1 cellular context compared by ENCODE assay signal in genomic region chr4:124426279-124426678, GRCh38.
TF ChIP-seq lines count a peak whose summit lies in the region.

No MANE protein-coding gene starts in this region.

TF ChIP-seq in GM23338, 12 proteins besides CTCF, POLR2A, EP300 and RAD21 (continued from another document):
- TF ChIP-seq ZNF462 (CRISPR knock-in tag; IDR thresholded peaks at IDR 0.05) = no peak
- TF ChIP-seq CREB1 (CRISPR knock-in tag; IDR thresholded peaks at IDR 0.05; ENCODE audit: low read depth) = no peak
- TF ChIP-seq NANOG (IDR thresholded peaks at IDR 0.05; ENCODE audit: borderline replicate concordance) = no peak
- no peak for TF ChIP-seq EZH2phosphoT487 (IDR thresholded peaks at IDR 0.05; ENCODE audit: unreplicated experiment)
- no peak for TF ChIP-seq ZNF331 (CRISPR knock-in tag; IDR thresholded peaks at IDR 0.05; ENCODE audit: low read depth)
- TF ChIP-seq POLR2AphosphoS5 (IDR thresholded peaks at IDR 0.05; ENCODE audit: low read depth) = no peak
- TF ChIP-seq REST (IDR thresholded peaks at IDR 0.05; ENCODE audit: unreplicated experiment) = no peak
- TF ChIP-seq ETS1 (IDR thresholded peaks at IDR 0.05) = no peak
- no peak for TF ChIP-seq EZH2 (IDR thresholded peaks at IDR 0.05; ENCODE audit: low read depth, unreplicated experiment)
- TF ChIP-seq ZNF114 (CRISPR knock-in tag; IDR thresholded peaks at IDR 0.05) = no peak
- TF ChIP-seq STAT1 (IDR thresholded peaks at IDR 0.05; ENCODE audit: unreplicated experiment) = no peak
